In the genomic region with DNA sequence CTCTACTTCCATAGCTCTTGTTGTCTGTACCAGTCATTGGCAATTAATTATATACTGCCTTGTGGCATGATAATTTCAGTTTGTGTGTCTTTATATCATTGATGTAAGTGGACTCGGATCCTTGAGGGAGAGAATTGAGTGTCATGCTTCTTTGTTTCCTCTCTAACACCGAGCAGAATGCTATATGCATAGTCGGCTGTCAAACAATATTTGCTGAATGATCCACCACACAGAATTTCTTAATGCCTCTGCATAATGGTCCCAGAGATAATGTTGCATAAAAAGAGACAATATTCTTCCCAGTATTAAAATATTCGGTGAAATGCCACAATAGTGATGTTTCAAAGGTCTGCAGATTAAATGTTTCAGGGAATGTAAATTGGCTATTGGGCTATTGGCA, we compare ENCODE assay signal across 33 cellular contexts.
"Had no signal": no experiment of that assay in that cellular context is flagged by ENCODE, and none has a peak within 500 bp of the region (broad histone marks: within the 10 kb centered on the region; RNA-seq: fewer than 3 reads in every experiment).

No MANE protein-coding gene starts in this region.

- H3K9me3 Mint-ChIP-seq: activated CD4-positive, alpha-beta memory T cell treated with anti-CD3 and anti-CD28 coated beads for 36 hours; activated CD4-positive, alpha-beta T cell treated with anti-CD3 and anti-CD28 coated beads, Interleukin-2, amount 10 ng/mL, durations not matched to agents 24 days and 14 days; activated naive CD8-positive, alpha-beta T cell treated with anti-CD3 and anti-CD28 coated beads, Interleukin-2, amount 10 ng/mL, durations not matched to agents 7 days and 5 days had no signal

- H3K27ac Mint-ChIP-seq: activated CD4-positive, alpha-beta memory T cell treated with anti-CD3 and anti-CD28 coated beads for 36 hours; activated CD4-positive, alpha-beta T cell treated with anti-CD3 and anti-CD28 coated beads for 36 hours; activated CD4-positive, alpha-beta T cell treated with anti-CD3 and anti-CD28 coated beads, Interleukin-2, amount 10 ng/mL, durations not matched to agents 24 days and 14 days; activated CD8-positive, alpha-beta memory T cell treated with anti-CD3 and anti-CD28 coated beads, Interleukin-2, amount 10 ng/mL, durations not matched to agents 7 days and 5 days; activated CD8-positive, alpha-beta T cell treated with anti-CD3 and anti-CD28 coated beads, Interleukin-2, amount 10 ng/mL, durations not matched to agents 7 days and 5 days; activated naive CD4-positive, alpha-beta T cell treated with anti-CD3 and anti-CD28 coated beads, Interleukin-2, amount 10 ng/mL, durations not matched to agents 7 days and 5 days; activated naive CD4-positive, alpha-beta T cell treated with anti-CD3 and anti-CD28 coated beads, Interleukin-2, amount 50 U/mL, for 72 hours; activated naive CD8-positive, alpha-beta T cell treated with anti-CD3 and anti-CD28 coated beads, Interleukin-2, amount 10 ng/mL, durations not matched to agents 7 days and 5 days; activated T-cell treated with anti-CD3 and anti-CD28 coated beads, Interleukin-2, amount 50 U/mL, for 24 hours; activated T-cell treated with anti-CD3 and anti-CD28 coated beads, Interleukin-2, amount 50 U/mL, for 72 hours; effector memory CD8-positive, alpha-beta T cell had no signal

- H3K4me1 ChIP-seq: ascending aorta, breast epithelium, gastrocnemius medialis had no signal

- H3K27me3 Mint-ChIP-seq: activated CD4-positive, alpha-beta memory T cell treated with anti-CD3 and anti-CD28 coated beads for 36 hours; activated CD4-positive, alpha-beta T cell treated with anti-CD3 and anti-CD28 coated beads for 36 hours; activated CD4-positive, alpha-beta T cell treated with anti-CD3 and anti-CD28 coated beads, Interleukin-2, amount 10 ng/mL, durations not matched to agents 24 days and 14 days; activated CD8-positive, alpha-beta memory T cell treated with anti-CD3 and anti-CD28 coated beads, Interleukin-2, amount 10 ng/mL, durations not matched to agents 7 days and 5 days; activated naive CD4-positive, alpha-beta T cell treated with anti-CD3 and anti-CD28 coated beads, Interleukin-2, amount 10 ng/mL, durations not matched to agents 7 days and 5 days; activated naive CD8-positive, alpha-beta T cell treated with anti-CD3 and anti-CD28 coated beads, Interleukin-2, amount 10 ng/mL, durations not matched to agents 7 days and 5 days; activated T-cell treated with anti-CD3 and anti-CD28 coated beads, Interleukin-2, amount 50 U/mL, for 24 hours; brain; effector memory CD8-positive, alpha-beta T cell had no signal

- H3K27ac ChIP-seq: ascending aorta, breast epithelium, cardiac muscle cell, esophagus muscularis mucosa, foreskin keratinocyte, gastrocnemius medialis, heart left ventricle had no signal

- FAIRE-seq: colon had no signal

- DNase-seq: activated CD4-positive, alpha-beta memory T cell treated with anti-CD3 and anti-CD28 coated beads for 36 hours; activated CD4-positive, alpha-beta T cell treated with anti-CD3 and anti-CD28 coated beads for 36 hours; activated CD4-positive, alpha-beta T cell treated with anti-CD3 and anti-CD28 coated beads, Interleukin-2, amount 10 ng/mL, durations not matched to agents 24 days and 14 days; activated CD4-positive, CD25-positive, alpha-beta regulatory T cell; activated CD4-positive, CD25-positive, alpha-beta regulatory T cell treated with anti-CD3 and anti-CD28 coated beads, Interleukin-2, amount 50 U/mL, for 72 hours; activated CD8-positive, alpha-beta memory T cell treated with anti-CD3 and anti-CD28 coated beads, Interleukin-2, amount 10 ng/mL, durations not matched to agents 7 days and 5 days; activated CD8-positive, alpha-beta memory T cell treated with anti-CD3 and anti-CD28 coated beads, Interleukin-2, amount 50 U/mL, for 4 hours; activated CD8-positive, alpha-beta T cell treated with anti-CD3 and anti-CD28 coated beads, Interleukin-2, amount 10 ng/mL, durations not matched to agents 7 days and 5 days; activated gamma-delta T cell; activated naive CD4-positive, alpha-beta T cell; activated naive CD4-positive, alpha-beta T cell treated with anti-CD3 and anti-CD28 coated beads, Interleukin-2, amount 10 ng/mL, durations not matched to agents 7 days and 5 days; activated naive CD8-positive, alpha-beta T cell treated with anti-CD3 and anti-CD28 coated beads, Interleukin-2, amount 10 ng/mL, durations not matched to agents 7 days and 5 days; activated T-cell treated with anti-CD3 and anti-CD28 coated beads, Interleukin-2, amount 50 U/mL, for 24 hours; activated T-cell treated with anti-CD3 and anti-CD28 coated beads, Interleukin-2, amount 50 U/mL, for 72 hours; central memory CD4-positive, alpha-beta T cell; cerebellar nuclear complex; cortex of kidney; dermis blood vessel endothelial cell; effector CD4-positive, alpha-beta T cell; effector memory CD8-positive, alpha-beta T cell; erythroblast; foreskin keratinocyte; gastrocnemius medialis; glutamatergic neuron; heart left ventricle; T-helper 2 cell had no signal

- H3K4me3 ChIP-seq: ascending aorta, breast epithelium, cardiac muscle cell, esophagus muscularis mucosa, gastrocnemius medialis, heart left ventricle had no signal

- H3K36me3 Mint-ChIP-seq: activated CD4-positive, alpha-beta memory T cell treated with anti-CD3 and anti-CD28 coated beads for 36 hours; activated CD8-positive, alpha-beta memory T cell treated with anti-CD3 and anti-CD28 coated beads, Interleukin-2, amount 10 ng/mL, durations not matched to agents 7 days and 5 days; activated naive CD4-positive, alpha-beta T cell treated with anti-CD3 and anti-CD28 coated beads, Interleukin-2, amount 10 ng/mL, durations not matched to agents 7 days and 5 days; activated naive CD4-positive, alpha-beta T cell treated with anti-CD3 and anti-CD28 coated beads, Interleukin-2, amount 50 U/mL, for 72 hours; activated naive CD8-positive, alpha-beta T cell treated with anti-CD3 and anti-CD28 coated beads, Interleukin-2, amount 10 ng/mL, durations not matched to agents 7 days and 5 days; brain had no signal

- H3K4me3 Mint-ChIP-seq: activated CD4-positive, alpha-beta memory T cell treated with anti-CD3 and anti-CD28 coated beads for 36 hours; activated CD4-positive, alpha-beta T cell treated with anti-CD3 and anti-CD28 coated beads for 36 hours; activated CD4-positive, alpha-beta T cell treated with anti-CD3 and anti-CD28 coated beads, Interleukin-2, amount 10 ng/mL, durations not matched to agents 24 days and 14 days; activated CD8-positive, alpha-beta memory T cell treated with anti-CD3 and anti-CD28 coated beads, Interleukin-2, amount 10 ng/mL, durations not matched to agents 7 days and 5 days; activated CD8-positive, alpha-beta T cell treated with anti-CD3 and anti-CD28 coated beads, Interleukin-2, amount 10 ng/mL, durations not matched to agents 7 days and 5 days; activated naive CD4-positive, alpha-beta T cell treated with anti-CD3 and anti-CD28 coated beads, Interleukin-2, amount 10 ng/mL, durations not matched to agents 7 days and 5 days; activated naive CD8-positive, alpha-beta T cell treated with anti-CD3 and anti-CD28 coated beads, Interleukin-2, amount 10 ng/mL, durations not matched to agents 7 days and 5 days; activated T-cell treated with anti-CD3 and anti-CD28 coated beads, Interleukin-2, amount 50 U/mL, for 24 hours; activated T-cell treated with anti-CD3 and anti-CD28 coated beads, Interleukin-2, amount 50 U/mL, for 72 hours; effector memory CD8-positive, alpha-beta T cell had no signal

- ATAC-seq: activated CD4-positive, alpha-beta T cell treated with anti-CD3 and anti-CD28 coated beads for 36 hours; activated CD8-positive, alpha-beta memory T cell treated with anti-CD3 and anti-CD28 coated beads, Interleukin-2, amount 10 ng/mL, durations not matched to agents 7 days and 5 days; activated CD8-positive, alpha-beta T cell treated with anti-CD3 and anti-CD28 coated beads, Interleukin-2, amount 10 ng/mL, durations not matched to agents 7 days and 5 days; activated naive CD4-positive, alpha-beta T cell treated with anti-CD3 and anti-CD28 coated beads, Interleukin-2, amount 50 U/mL, for 72 hours; activated T-cell treated with anti-CD3 and anti-CD28 coated beads, Interleukin-2, amount 50 U/mL, for 72 hours; effector memory CD8-positive, alpha-beta T cell; foreskin keratinocyte; gastrocnemius medialis; heart left ventricle had no signal

- H3K4me1 Mint-ChIP-seq: activated CD4-positive, alpha-beta T cell treated with anti-CD3 and anti-CD28 coated beads for 36 hours; activated CD4-positive, alpha-beta T cell treated with anti-CD3 and anti-CD28 coated beads, Interleukin-2, amount 10 ng/mL, durations not matched to agents 24 days and 14 days; activated CD8-positive, alpha-beta memory T cell treated with anti-CD3 and anti-CD28 coated beads, Interleukin-2, amount 10 ng/mL, durations not matched to agents 7 days and 5 days; activated naive CD4-positive, alpha-beta T cell treated with anti-CD3 and anti-CD28 coated beads, Interleukin-2, amount 10 ng/mL, durations not matched to agents 7 days and 5 days; activated naive CD8-positive, alpha-beta T cell treated with anti-CD3 and anti-CD28 coated beads, Interleukin-2, amount 10 ng/mL, durations not matched to agents 7 days and 5 days had no signal

- H3K36me3 ChIP-seq: ascending aorta, breast epithelium, cardiac muscle cell, esophagus muscularis mucosa, gastrocnemius medialis, heart left ventricle had no signal

- H3K27me3 ChIP-seq: ascending aorta, breast epithelium, esophagus muscularis mucosa, foreskin keratinocyte, gastrocnemius medialis, heart left ventricle had no signal

- H3K9me3 ChIP-seq: ascending aorta, breast epithelium, esophagus muscularis mucosa, gastrocnemius medialis, heart left ventricle had no signal
